In the genomic region with DNA sequence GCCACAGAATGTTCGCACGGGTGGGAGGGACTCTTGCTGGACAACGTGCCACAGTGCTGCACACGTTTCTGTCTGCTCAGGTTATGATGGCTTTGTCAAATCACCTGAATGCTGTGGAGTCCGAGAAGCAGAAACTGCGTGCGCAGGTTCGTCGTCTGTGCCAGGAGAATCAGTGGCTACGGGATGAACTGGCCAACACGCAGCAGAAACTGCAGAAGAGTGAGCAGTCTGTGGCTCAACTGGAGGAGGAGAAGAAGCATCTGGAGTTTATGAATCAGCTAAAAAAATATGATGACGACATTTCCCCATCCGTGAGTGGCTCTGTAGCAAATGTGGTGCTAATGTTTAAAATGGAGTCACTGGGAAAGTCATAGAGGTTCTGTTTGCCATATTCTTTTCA, we compare ENCODE assay signal across 15 cellular contexts. TPM values are rescaled to one million over a fixed set of nuclear protein-coding genes. Genes with fewer than 3 reads are reported as not detected.
DNase-seq lines count a peak whose midpoint lies in the region; ATAC-seq and TF ChIP-seq lines count a peak whose summit lies in the region.
"Had no signal": no experiment of that assay in that cellular context is flagged by ENCODE, and none has a peak within 500 bp of the region (broad histone marks: within the 10 kb centered on the region; RNA-seq: fewer than 3 reads in every experiment).

No MANE protein-coding gene starts in this region.

- no peak for TF ChIP-seq CTCF in GM10248 (IDR thresholded peaks at IDR 0.05; ENCODE audit: control extremely low read depth, extremely low read depth, low read depth, missing control alignments)
- TF ChIP-seq CTCF in activated CD8-positive, alpha-beta T cell treated with anti-CD3 and anti-CD28 coated beads for 36 hours (IDR thresholded peaks at IDR 0.05): no peak

- peaks cover 4% of the 10 kb centered on the region for H3K4me1 Mint-ChIP-seq in activated CD8-positive, alpha-beta T cell treated with anti-CD3 and anti-CD28 coated beads for 36 hours (ENCODE audit: low read depth)

- intact Hi-C loops in left cardiac atrium (cut with DNase I): no loop called here
- intact Hi-C loops in activated CD8-positive, alpha-beta T cell treated with anti-CD3 and anti-CD28 coated beads for 36 hours (cut with micrococcal nuclease): no loop called here

- H3K9me3 ChIP-seq in GM23248 (ENCODE audit: low read depth): no peaks in the 10 kb centered on the region

- ATAC-seq in left cardiac atrium: peak in 1 of 2 donors; percentile 53
- no peak for ATAC-seq in activated CD8-positive, alpha-beta T cell treated with anti-CD3 and anti-CD28 coated beads for 36 hours

- H3K9me3 Mint-ChIP-seq in activated CD8-positive, alpha-beta T cell treated with anti-CD3 and anti-CD28 coated beads for 36 hours: no peaks in the 10 kb centered on the region
- H3K9me3 Mint-ChIP-seq: central memory CD8-positive, alpha-beta T cell; nephron progenitor cell; type B pancreatic cell had no signal

- H4K20me1 ChIP-seq in GM23248 (ENCODE audit: insufficient read depth): peaks cover 20% of the 10 kb centered on the region; the same call in 1 of the 2 replicates

- no peaks in the 10 kb centered on the region for H3K9me2 ChIP-seq in GM23248 (ENCODE audit: insufficient read depth)

- H2AFZ ChIP-seq in GM23248: no peak overlapping the region

- H3F3A ChIP-seq in GM23248 (ENCODE audit: insufficient read depth): peaks cover 70% of the 10 kb centered on the region

- WGBS in GM23248 (ENCODE audit: low coverage in 1 of 2, low lambda C conversion rate in 2 of 2, missing lambda C conversion rate in 2 of 2), 2 experiments: 16 to 17% methylated on average over 13 of the region's 13 CpGs

- in situ Hi-C loops in GM23248 (cut with MboI): no loop called here

- H3K4me3 Mint-ChIP-seq in activated CD8-positive, alpha-beta T cell treated with anti-CD3 and anti-CD28 coated beads for 36 hours: no peak overlapping the region
- H3K4me3 Mint-ChIP-seq: central memory CD8-positive, alpha-beta T cell; nephron progenitor cell; type B pancreatic cell had no signal

- H3K9ac ChIP-seq in GM23248: peak overlapping the region; percentile 66

- peaks cover 22% of the 10 kb centered on the region for H3K36me3 Mint-ChIP-seq in activated CD8-positive, alpha-beta T cell treated with anti-CD3 and anti-CD28 coated beads for 36 hours (ENCODE audit: low read depth)

- H3K27ac Mint-ChIP-seq in activated CD8-positive, alpha-beta T cell treated with anti-CD3 and anti-CD28 coated beads for 36 hours: no peak overlapping the region
- H3K27ac Mint-ChIP-seq: nephron progenitor cell, type B pancreatic cell had no signal

- no peaks in the 10 kb centered on the region for H3K27me3 Mint-ChIP-seq in activated CD8-positive, alpha-beta T cell treated with anti-CD3 and anti-CD28 coated beads for 36 hours
- H3K27me3 Mint-ChIP-seq: central memory CD8-positive, alpha-beta T cell; type B pancreatic cell had no signal

- CTCF ChIA-PET in GM10248 (lab: Yijun Ruan, JAX): no interaction called here
- CTCF ChIA-PET in activated CD8-positive, alpha-beta T cell treated with anti-CD3 and anti-CD28 coated beads for 36 hours (lab: Charles Lee): interaction anchor here (1.0 to 2.3 kb wide), 4 partner anchors 11 to 253 kb away, joined by 3 to 7 read pairs (median 3); no protein-coding TSS in a partner anchor

- H3K4me2 ChIP-seq in GM23248 (ENCODE audit: unreplicated experiment): peak overlapping the region; percentile 65

- peaks cover 55% of the 10 kb centered on the region for H3K4me1 ChIP-seq in GM23248 (ENCODE audit: insufficient read depth)

- H3K79me2 ChIP-seq in GM23248 (ENCODE audit: insufficient read depth): peaks cover 98% of the 10 kb centered on the region

- H3K27me3 ChIP-seq in GM23248 (replicated peaks; ENCODE audit: insufficient read depth): no peaks in the 10 kb centered on the region

- peaks cover 68% of the 10 kb centered on the region for H3K36me3 ChIP-seq in GM23248 (ENCODE audit: low read depth)

- peak overlapping the region; percentile 34 for H3K4me3 ChIP-seq in GM23248

- DNase-seq in GM23248 (peak; percentile 94), cerebellar cortex (ENCODE audit: low spot score) (peak; percentile 59), left cardiac atrium (peak; percentile 39), superior temporal gyrus (ENCODE audit: extremely low spot score) (peak; percentile 61), NCI-H1417 (lab: John Stamatoyannopoulos, UW) (no peak), activated gamma-delta T cell treated with Interleukin-2 at 50 U/mL for 16 hours (no peak), GM10248 (ENCODE audit: extremely low spot score) (no peak)
- no peak for DNase-seq in activated CD8-positive, alpha-beta T cell treated with anti-CD3 and anti-CD28 coated beads for 36 hours
- DNase-seq: activated CD4-positive, alpha-beta T cell treated with anti-CD3 and anti-CD28 coated beads for 48 hours; activated effector memory CD4-positive, alpha-beta T cell treated with anti-CD3 and anti-CD28 coated beads, Interleukin-2, amount 50 U/mL, for 16 hours; foreskin melanocyte; GOT3; nephron progenitor cell had no signal

- POLR2A ChIA-PET in GM10248 (lab: Yijun Ruan, JAX): no interaction called here
- POLR2A ChIA-PET in activated CD8-positive, alpha-beta T cell treated with anti-CD3 and anti-CD28 coated beads for 36 hours (lab: Charles Lee): interaction anchor here (1.0 kb wide), 1 partner anchor 104 kb away, joined by 4 read pairs; no protein-coding TSS in a partner anchor

- H3K27ac ChIP-seq in GM23248: peak overlapping the region; percentile 88

RNA-seq across cellular contexts. Expression of gene KLC1, which starts 28.5 kb away (rescaled TPM):
- total RNA-seq in GM23248 (2014; rRNA removed; shearing (Covaris generic)): 339 and 410 TPM in 2 replicates
- polyA plus RNA-seq in GM23248 (2016; fragmentation: Nextera tagmentation; extraction: Ambion mirVana): 177 and 184 TPM in 2 replicates
- total RNA-seq in left cardiac atrium: 100 to 1,000 TPM; 118 to 139 TPM
- 100 to 1,000 TPM in 1 of 2 experiments, 10 to 100 TPM in 1; 97.5 to 101 TPM for total RNA-seq in activated CD8-positive, alpha-beta T cell treated with anti-CD3 and anti-CD28 coated beads for 36 hours

RNA-seq across cellular contexts. Expression of gene XRCC3, which starts 57.8 kb away (rescaled TPM):
- total RNA-seq in GM23248 (2014; rRNA removed; shearing (Covaris generic)): 19.1 and 20.3 TPM in 2 replicates
- 4.0 and 4.9 TPM in 2 replicates for polyA plus RNA-seq in GM23248 (2016; fragmentation: Nextera tagmentation; extraction: Ambion mirVana)
- 1 to 10 TPM; 3.8 to 4.4 TPM for total RNA-seq in left cardiac atrium
- 10 to 100 TPM; 47.3 to 55.2 TPM for total RNA-seq in activated CD8-positive, alpha-beta T cell treated with anti-CD3 and anti-CD28 coated beads for 36 hours

RNA-seq across cellular contexts. Expression of gene ZFYVE21, which starts 58.1 kb away (rescaled TPM):
- 60.3 and 77.4 TPM in 2 replicates for total RNA-seq in GM23248 (2014; rRNA removed; shearing (Covaris generic))
- polyA plus RNA-seq in GM23248 (2016; fragmentation: Nextera tagmentation; extraction: Ambion mirVana): 112 and 120 TPM in 2 replicates
- total RNA-seq in left cardiac atrium: 10 to 100 TPM; 47.0 to 48.7 TPM
- 10 to 100 TPM; 10.4 to 11.6 TPM for total RNA-seq in activated CD8-positive, alpha-beta T cell treated with anti-CD3 and anti-CD28 coated beads for 36 hours

Comparison
In these comparisons a context has a peak if more than half of its experiments do, and no peak if none do; other contexts are left out.
1. DNase-seq: peak in GM23248 (single experiment), cerebellar cortex (single experiment), left cardiac atrium (single experiment) and superior temporal gyrus (single experiment); none in NCI-H1417 (0 of 3), activated gamma-delta T cell treated with Interleukin-2 at 50 U/mL for 16 hours (single experiment), GM10248 (single experiment) and activated CD8-positive, alpha-beta T cell treated with anti-CD3 and anti-CD28 coated beads for 36 hours (single experiment).